ENCODE assay signal across 21 cellular contexts in the genomic region with DNA sequence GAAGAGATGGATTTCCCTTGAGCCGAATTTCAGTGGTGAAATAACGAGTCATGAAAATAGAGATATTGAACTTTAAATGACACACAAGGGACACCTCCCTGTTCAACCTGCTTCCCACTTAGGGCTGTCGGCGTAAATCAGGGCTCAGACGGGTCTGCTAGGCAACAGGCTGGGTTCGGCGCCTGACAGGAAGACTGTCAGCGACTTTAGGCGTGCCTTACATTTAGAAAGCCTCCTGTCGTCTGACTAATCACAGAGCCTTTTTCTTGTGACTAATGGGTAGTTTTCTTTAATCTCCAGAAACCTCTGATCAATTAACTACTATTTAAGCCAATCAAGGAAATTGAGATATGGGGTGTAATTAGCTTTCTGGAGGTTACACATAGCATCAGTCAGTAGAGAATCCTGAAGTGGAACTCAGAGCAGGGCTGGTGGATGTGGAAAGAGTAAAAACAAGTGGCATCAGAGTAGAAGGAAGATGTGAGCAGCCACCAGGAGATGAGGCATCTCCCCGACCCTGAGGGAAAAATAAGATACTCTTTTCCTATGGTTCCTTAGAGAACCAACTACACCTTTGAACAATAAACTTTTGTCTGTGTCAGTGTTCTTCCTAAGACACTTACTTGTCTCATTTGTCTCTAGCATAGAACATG.
DNase-seq lines count a peak whose midpoint lies in the region; ATAC-seq and TF ChIP-seq lines count a peak whose summit lies in the region.
"Had no signal": no experiment of that assay in that cellular context is flagged by ENCODE, and none has a peak within 500 bp of the region (broad histone marks: within the 10 kb centered on the region; RNA-seq: fewer than 3 reads in every experiment).

No MANE protein-coding gene starts in this region.

- H3K4me1 Mint-ChIP-seq in GM23338 = peaks cover 7% of the 10 kb centered on the region
- H3K4me1 Mint-ChIP-seq: CD4-positive, CD25-positive, alpha-beta regulatory T cell had no signal

- TF ChIP-seq POLR2A in ovary (IDR thresholded peaks at IDR 0.05) = no peak

- H3K27ac ChIP-seq in GM23338 (ENCODE audit: low read depth) (no peak overlapping the region), ovary (no peak overlapping the region)
- H3K27ac ChIP-seq: 22Rv1 had no signal

- intact Hi-C loops in ovary (cut with DNase I) (no loop called here), left colon (cut with DNase I, micrococcal nuclease) (no loop called here)

- no peaks in the 10 kb centered on the region for H3K36me3 Mint-ChIP-seq in GM23338 (ENCODE audit: low read depth)

- H3K9me3 ChIP-seq in ovary = no peaks in the 10 kb centered on the region
- H3K9me3 ChIP-seq: Caco-2 had no signal

- no peak overlapping the region for H3K27ac Mint-ChIP-seq in GM23338
- H3K27ac Mint-ChIP-seq: B cell; CD4-positive, CD25-positive, alpha-beta regulatory T cell had no signal

- H3K36me3 ChIP-seq in GM23338 (ENCODE audit: insufficient read depth) (no peaks in the 10 kb centered on the region), ovary (no peaks in the 10 kb centered on the region)

- 58 to 70% (median 66%) methylated on average over 11 of the region's 11 CpGs for WGBS in ovary, 3 donors

- no peaks in the 10 kb centered on the region for H3K27me3 ChIP-seq in GM23338 (ENCODE audit: insufficient read depth)
- H3K27me3 ChIP-seq in ovary = no peaks in the 10 kb centered on the region

- peaks cover 7% of the 10 kb centered on the region; the same call in 1 of the 2 replicates for H3K9me2 ChIP-seq in GM23338 (ENCODE audit: insufficient read depth)

- no peaks in the 10 kb centered on the region for H3K9me3 Mint-ChIP-seq in GM23338
- H3K9me3 Mint-ChIP-seq: H9 had no signal

- no peak overlapping the region for H3K4me3 Mint-ChIP-seq in GM23338
- H3K4me3 Mint-ChIP-seq: B cell; CD4-positive, CD25-positive, alpha-beta regulatory T cell; H9 had no signal

- peak in 2 of 3 experiments; percentile 8 for DNase-seq in NCI-H1417 (lab: John Stamatoyannopoulos, UW)
- DNase-seq in NCI-H1417 treated with DMSO at 0.1 percent for 48 hours (lab: John Stamatoyannopoulos, UW) = no peak
- DNase-seq in GM23338 (ENCODE audit: low spot score) = no peak
- DNase-seq in epithelial cell of esophagus (ENCODE audit: low read depth) = peak; percentile 18
- DNase-seq in left kidney (ENCODE audit: low read depth, low spot score) = peak; percentile 28
- no peak for DNase-seq in ovary
- no peak for DNase-seq in left colon
- no peak for DNase-seq in NCI-H2196 (lab: John Stamatoyannopoulos, UW; ENCODE audit: unreplicated experiment)
- DNase-seq: Caco-2, DMS153, H9, IMR-90, Karpas-422, MM.1S, NCI-H1092 treated with DMSO at 0.1 percent for 48 hours, NCI-H1694 treated with DMSO at 0.1 percent for 48 hours, NCI-H446, NCI-H774 had no signal

- no peaks in the 10 kb centered on the region for H3K4me1 ChIP-seq in GM23338 (ENCODE audit: insufficient read depth)
- no peaks in the 10 kb centered on the region for H3K4me1 ChIP-seq in ovary (ENCODE audit: insufficient read depth)
- H3K4me1 ChIP-seq: Caco-2 had no signal

- no peak for TF ChIP-seq CTCF in GM23338 (conservative IDR thresholded peaks at IDR 0.05; ENCODE audit: low read depth in 2 of 2)
- TF ChIP-seq CTCF in epithelial cell of esophagus (IDR thresholded peaks at IDR 0.05; ENCODE audit: insufficient read depth, low read depth, low read length, missing control alignments) = no peak
- TF ChIP-seq CTCF in ovary (IDR thresholded peaks at IDR 0.05) = no peak

- H2AFZ ChIP-seq in GM23338 = 0 out of 2 replicates have a peak overlapping the region, but pooled peaks have one; percentile 25

- no peaks in the 10 kb centered on the region for H3K27me3 Mint-ChIP-seq in GM23338 (ENCODE audit: insufficient read depth, low read depth, poor library complexity)

- no peak overlapping the region for H3K4me2 ChIP-seq in GM23338

- no peaks in the 10 kb centered on the region for H3K79me2 ChIP-seq in GM23338 (replicated peaks; ENCODE audit: insufficient read depth)

- H3K4me3 ChIP-seq in GM23338 = no peak overlapping the region
- H3K4me3 ChIP-seq in epithelial cell of esophagus (ENCODE audit: low read length) = no peak overlapping the region
- H3K4me3 ChIP-seq in ovary = no peak overlapping the region

- ATAC-seq in GM23338 (no peak), left colon (no peak)

- H3F3A ChIP-seq in GM23338 (replicated peaks; ENCODE audit: low read depth) = no peaks in the 10 kb centered on the region

- no peaks in the 10 kb centered on the region for H4K20me1 ChIP-seq in GM23338 (replicated peaks; ENCODE audit: insufficient read depth)

- TF ChIP-seq EP300 in ovary (IDR thresholded peaks at IDR 0.05) = no peak

TF ChIP-seq in GM23338, 12 proteins besides CTCF, POLR2A, EP300 and RAD21:
- TF ChIP-seq ZNF114 (CRISPR knock-in tag; IDR thresholded peaks at IDR 0.05) (no peak), ZNF462 (CRISPR knock-in tag; IDR thresholded peaks at IDR 0.05) (no peak), POLR2AphosphoS5 (IDR thresholded peaks at IDR 0.05; ENCODE audit: low read depth) (no peak)

Comparison
In these comparisons a context has a peak if more than half of its experiments do, and no peak if none do; other contexts are left out.
1. DNase-seq: peak in NCI-H1417 (2 of 3), epithelial cell of esophagus (single experiment) and left kidney (single experiment); none in NCI-H1417 treated with DMSO at 0.1 percent for 48 hours (single experiment), GM23338 (single experiment), ovary (0 of 5), left colon (0 of 2) and NCI-H2196 (single experiment).